8 cellular contexts compared by ENCODE assay signal in genomic region chr12:92574046-92574783, GRCh38.
A peak's percentile ranks its signal among the peaks of the same experiment; 100 is the strongest.
DNase-seq lines count a peak whose midpoint lies in the region; ATAC-seq and TF ChIP-seq lines count a peak whose summit lies in the region.

No MANE protein-coding gene starts in this region.

- peaks cover 7% of the 10 kb centered on the region for H3K4me1 Mint-ChIP-seq in T-helper 17 cell

- intact Hi-C loops in lower lobe of right lung (cut with DNase I) (no loop called here), ascending aorta (cut with DNase I) (loop anchor here (5.0 kb wide), 2 partner anchors 997 to 1212 kb away; no protein-coding TSS in a partner anchor)

- no peaks in the 10 kb centered on the region for H3K9me3 ChIP-seq in T-helper 17 cell (ENCODE audit: control insufficient read depth, low read length, poor library complexity, severe bottlenecking)
- H3K9me3 ChIP-seq in lower lobe of right lung: no peaks in the 10 kb centered on the region
- H3K9me3 ChIP-seq in ascending aorta: no peaks in the 10 kb centered on the region

- DNase-seq in Caki2 (ENCODE audit: low read depth) (peak; percentile 32), HT-29 (ENCODE audit: low spot score) (peak; percentile 33), T-helper 17 cell (no peak), lower lobe of right lung (no peak), ascending aorta (ENCODE audit: low spot score in 2 of 2) (no peak), T1000 (lab: John Stamatoyannopoulos, UW) (no peak)

- H3K4me3 ChIP-seq in lower lobe of right lung (no peak overlapping the region), ascending aorta (no peak overlapping the region)

- H3K4me3 Mint-ChIP-seq in T-helper 17 cell: no peak overlapping the region

- H3K27me3 Mint-ChIP-seq in T-helper 17 cell: no peaks in the 10 kb centered on the region

- TF ChIP-seq POLR2A in GM18505 (IDR thresholded peaks at IDR 0.05; ENCODE audit: borderline replicate concordance, extremely low read depth, insufficient read depth, insufficient read length): no peak

- H3K36me3 ChIP-seq in lower lobe of right lung (no peaks in the 10 kb centered on the region), ascending aorta (no peaks in the 10 kb centered on the region)

- TF ChIP-seq CTCF in lower lobe of right lung (IDR thresholded peaks at IDR 0.05) (no peak), ascending aorta (IDR thresholded peaks at IDR 0.05) (no peak)

- in situ Hi-C loops in Caki2 (cut with HindIII; ENCODE audit: low pct_unique_long_range_greater_than_20kb, low sequenced_read_pairs): no loop called here

- H3K4me1 ChIP-seq in lower lobe of right lung (peaks cover 10% of the 10 kb centered on the region), ascending aorta (no peaks in the 10 kb centered on the region)

- no peaks in the 10 kb centered on the region for H3K36me3 Mint-ChIP-seq in T-helper 17 cell (ENCODE audit: low read depth)

- peak overlapping the region; percentile 89 for H3K27ac Mint-ChIP-seq in T-helper 17 cell

- ATAC-seq in T-helper 17 cell (no peak), lower lobe of right lung (peak; percentile 38 to 56), GM18505 (IDR thresholded peaks at IDR 0.05; ENCODE audit: unreplicated experiment) (no peak), HG03439 (IDR thresholded peaks at IDR 0.05; ENCODE audit: unreplicated experiment) (no peak)

- H3K27me3 ChIP-seq in lower lobe of right lung (ENCODE audit: low read depth) (no peaks in the 10 kb centered on the region), ascending aorta (no peaks in the 10 kb centered on the region)

- H3K27ac ChIP-seq in lower lobe of right lung (no peak overlapping the region), ascending aorta (no peak overlapping the region)

Comparison
In these comparisons a context has a peak if more than half of its experiments do, and no peak if none do; other contexts are left out.
1. DNase-seq: peak in Caki2 (single experiment) and HT-29 (single experiment); none in T-helper 17 cell (0 of 3), lower lobe of right lung (single experiment), ascending aorta (0 of 2) and T1000 (single experiment).
2. ATAC-seq: peak in lower lobe of right lung (2 of 2); none in T-helper 17 cell (single experiment), GM18505 (single experiment) and HG03439 (single experiment).